ENCODE assay signal across 2 cellular contexts in the genomic region with DNA sequence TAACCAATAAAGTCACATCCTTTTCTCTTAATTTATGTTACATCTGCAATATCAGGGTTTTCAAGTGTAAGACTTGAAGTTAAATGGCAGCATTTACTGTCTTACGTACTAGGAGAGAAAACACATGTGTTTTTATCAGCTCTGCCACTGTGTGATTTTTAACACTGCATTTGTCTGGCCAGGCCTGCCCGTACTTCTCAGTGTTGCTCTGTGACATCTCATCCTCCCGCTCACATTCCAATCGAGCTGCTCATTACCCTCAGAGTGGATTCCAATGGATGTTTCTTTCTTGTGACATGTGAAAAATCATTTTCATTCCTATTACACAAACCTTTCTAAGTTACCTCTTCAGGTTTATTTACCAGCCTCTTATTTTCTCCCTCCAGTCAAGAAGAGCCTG.
TF ChIP-seq lines count a peak whose summit lies in the region.

No MANE protein-coding gene starts in this region.

TF ChIP-seq in A549, 52 proteins besides CTCF, POLR2A, EP300 and RAD21 (continued from another document):
- TF ChIP-seq, protein P1, sequence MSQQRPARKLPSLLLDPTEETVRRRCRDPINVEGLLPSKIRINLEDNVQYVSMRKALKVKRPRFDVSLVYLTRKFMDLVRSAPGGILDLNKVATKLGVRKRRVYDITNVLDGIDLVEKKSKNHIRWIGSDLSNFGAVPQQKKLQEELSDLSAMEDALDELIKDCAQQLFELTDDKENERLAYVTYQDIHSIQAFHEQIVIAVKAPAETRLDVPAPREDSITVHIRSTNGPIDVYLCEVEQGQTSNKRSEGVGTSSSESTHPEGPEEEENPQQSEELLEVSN (IDR thresholded peaks at IDR 0.05; ENCODE audit: borderline replicate concordance, low read depth), result peak; percentile 53; the same call in 1 of the 2 replicates
- TF ChIP-seq MAZ (IDR thresholded peaks at IDR 0.05; ENCODE audit: borderline replicate concordance, low read depth, low read length) (no peak), HEYL (CRISPR knock-in tag; IDR thresholded peaks at IDR 0.05) (0 out of 2 replicates have a peak, but pooled peaks have one; percentile 5), HOXA7 (CRISPR knock-in tag; IDR thresholded peaks at IDR 0.05) (no peak), FOSL2 (IDR thresholded peaks at IDR 0.05) (no peak), FOSL2 (CRISPR knock-in tag; IDR thresholded peaks at IDR 0.05) (peak; percentile 79), CHD2 (IDR thresholded peaks at IDR 0.05; ENCODE audit: low read length, partially characterized antibody) (no peak), HOXB5 (CRISPR knock-in tag; IDR thresholded peaks at IDR 0.05) (no peak), RARB (CRISPR knock-in tag; IDR thresholded peaks at IDR 0.05) (peak; percentile 42; the same call in 1 of the 2 replicates)

TF ChIP-seq in IMR-90, 13 proteins besides CTCF, POLR2A, EP300 and RAD21 (continued from another document):
- no peak; the same call in 1 of the 2 replicates for TF ChIP-seq MAZ (IDR thresholded peaks at IDR 0.05; ENCODE audit: borderline replicate concordance, low read depth, low read length)
- TF ChIP-seq MXI1 (IDR thresholded peaks at IDR 0.05; ENCODE audit: borderline replicate concordance, low read depth, low read length), result 0 out of 2 replicates have a peak, but pooled peaks have one; percentile 33
- TF ChIP-seq, protein P2, sequence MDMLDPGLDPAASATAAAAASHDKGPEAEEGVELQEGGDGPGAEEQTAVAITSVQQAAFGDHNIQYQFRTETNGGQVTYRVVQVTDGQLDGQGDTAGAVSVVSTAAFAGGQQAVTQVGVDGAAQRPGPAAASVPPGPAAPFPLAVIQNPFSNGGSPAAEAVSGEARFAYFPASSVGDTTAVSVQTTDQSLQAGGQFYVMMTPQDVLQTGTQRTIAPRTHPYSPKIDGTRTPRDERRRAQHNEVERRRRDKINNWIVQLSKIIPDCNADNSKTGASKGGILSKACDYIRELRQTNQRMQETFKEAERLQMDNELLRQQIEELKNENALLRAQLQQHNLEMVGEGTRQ (IDR thresholded peaks at IDR 0.05; ENCODE audit: low read depth, low read length), result no peak
